20 cellular contexts compared by ENCODE assay signal in the genomic region with DNA sequence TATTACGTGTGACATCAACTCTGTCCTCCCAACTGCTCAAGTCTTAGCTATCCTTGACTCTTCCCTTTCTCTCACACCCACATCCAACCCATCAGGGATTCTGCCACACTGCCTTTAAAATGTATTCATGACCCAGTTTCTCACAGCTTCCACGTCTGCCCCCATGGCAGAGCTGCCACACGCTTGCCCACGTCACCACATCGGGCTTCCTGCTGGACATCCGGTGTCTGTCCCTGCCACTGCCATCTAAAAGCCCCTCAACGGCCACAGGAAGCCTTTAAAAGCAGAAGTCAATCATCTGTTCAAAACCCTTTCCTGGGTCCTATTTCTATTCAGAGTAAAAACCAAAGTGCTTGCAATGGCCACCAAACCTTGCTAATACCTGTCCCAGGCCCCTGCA.
DNase-seq lines count a peak whose midpoint lies in the region; ATAC-seq, FAIRE-seq and TF ChIP-seq lines count a peak whose summit lies in the region.
"Had no signal": no experiment of that assay in that cellular context is flagged by ENCODE, and none has a peak within 500 bp of the region (broad histone marks: within the 10 kb centered on the region; RNA-seq: fewer than 3 reads in every experiment).

No MANE protein-coding gene starts in this region.

- TF ChIP-seq CTCF in H1 (IDR thresholded peaks at IDR 0.05; ENCODE audit: control extremely low read depth in 1 of 3, insufficient read depth in 1 of 3, low read depth in 1 of 3, low read length in 3 of 3), result no peak

- intact Hi-C loops in head of caudate nucleus (cut with DNase I), result no loop called here

- 0 out of 2 replicates have a peak overlapping the region, but pooled peaks have one; percentile 39 for H2AK5ac ChIP-seq in H1 (ENCODE audit: low read depth, low read length)

- H2BK5ac ChIP-seq in H1 (ENCODE audit: low read depth, low read length), result no peak overlapping the region

- H3K4me1 ChIP-seq in H1 (replicated peaks in 1 of 4; ENCODE audit: control insufficient read depth in 3 of 4, insufficient read depth in 4 of 4, low read length in 3 of 4), result no peaks in the 10 kb centered on the region
- H3K4me1 ChIP-seq: A549 had no signal

- no peak overlapping the region for H3K14ac ChIP-seq in H1 (ENCODE audit: insufficient read length)

- no peak for FAIRE-seq in H1 (lab: Jason Lieb, UNC)
- FAIRE-seq: A549, HTR-8/SVneo, K562 had no signal

- H3K4ac ChIP-seq in H1 (replicated peaks; ENCODE audit: insufficient read length, low read depth, low read length), result no peak overlapping the region

- H3K79me1 ChIP-seq in H1 (ENCODE audit: low read depth, low read length), result no peaks in the 10 kb centered on the region

- no peak overlapping the region for H3K18ac ChIP-seq in H1 (ENCODE audit: extremely low read depth, low read length)

- H3K4me3 ChIP-seq in H1 (ENCODE audit: extremely low read depth in 1 of 4, insufficient read depth in 2 of 4, low read depth in 3 of 4, low read length in 4 of 4), result no peak overlapping the region
- H3K4me3 ChIP-seq: A549, K562 had no signal

- ATAC-seq in GM19351 (IDR thresholded peaks at IDR 0.05; ENCODE audit: unreplicated experiment), result no peak
- ATAC-seq: A549, K562 had no signal

- H2BK15ac ChIP-seq in H1 (ENCODE audit: low read length), result no peak overlapping the region

- H2BK12ac ChIP-seq in H1 (ENCODE audit: low read depth, low read length), result no peak overlapping the region

- no peak overlapping the region for H3K56ac ChIP-seq in H1 (replicated peaks; ENCODE audit: insufficient read length, low read depth, low read length)

- H2BK20ac ChIP-seq in H1 (ENCODE audit: low read length), result no peak overlapping the region

- no peak overlapping the region for H2BK120ac ChIP-seq in H1 (replicated peaks; ENCODE audit: low read depth, low read length)

- no peak for TF ChIP-seq EP300 in H1 (IDR thresholded peaks at IDR 0.05; ENCODE audit: borderline replicate concordance in 1 of 2, low read depth in 2 of 2, low read length in 2 of 2)

- TF ChIP-seq POLR2A in H1 (IDR thresholded peaks at IDR 0.05; ENCODE audit: control extremely low read depth in 1 of 2, low read depth in 2 of 2, low read length in 2 of 2), result no peak
- no peak for TF ChIP-seq POLR2A in erythroblast (IDR thresholded peaks at IDR 0.05; ENCODE audit: low read length)

- H4K20me1 ChIP-seq in H1 (replicated peaks in 1 of 2; ENCODE audit: control insufficient read depth in 1 of 2, insufficient read depth in 2 of 2, low read length in 2 of 2), result no peaks in the 10 kb centered on the region

- CTCF ChIA-PET in H1 (lab: Charles Lee; ENCODE audit: partially characterized antibody), result no interaction called here

- H3K23ac ChIP-seq in H1 (ENCODE audit: insufficient read length), result no peak overlapping the region

- no peaks in the 10 kb centered on the region for H3K36me3 ChIP-seq in H1 (ENCODE audit: control insufficient read depth in 2 of 4, insufficient read depth in 4 of 4, low read length in 3 of 4)

- POLR2A ChIA-PET in H1 (lab: Charles Lee; ENCODE audit: partially characterized antibody), result no interaction called here

- WGBS in H1 (ENCODE audit: extremely low coverage in 1 of 2, insufficient coverage in 1 of 2, insufficient read length in 1 of 2, insufficient replicate concordance in 2 of 2, low coverage in 1 of 2, low lambda C conversion rate in 2 of 2, missing lambda C conversion rate in 1 of 2), 2 experiments, result 98% methylated on average over 7 of the region's 7 CpGs; no CpG with 5 or more reads in 1 of the 2 experiments

- no peak overlapping the region for H4K91ac ChIP-seq in H1 (replicated peaks; ENCODE audit: insufficient read length, low read length)

- no peak overlapping the region for H3K4me2 ChIP-seq in H1 (ENCODE audit: insufficient read depth in 1 of 2, low read depth in 2 of 2, low read length in 2 of 2)
- H3K4me2 ChIP-seq: A549 had no signal

- H3K27me3 ChIP-seq in H1 (replicated peaks in 1 of 4; ENCODE audit: control insufficient read depth in 3 of 4, extremely low read depth in 1 of 4, insufficient read depth in 3 of 4, low read length in 3 of 4), result no peaks in the 10 kb centered on the region

- no peak overlapping the region for H3K9ac ChIP-seq in H1 (replicated peaks in 1 of 4; ENCODE audit: extremely low read depth in 1 of 4, low read depth in 3 of 4, low read length in 3 of 4)

- TF ChIP-seq RAD21 in H1 (IDR thresholded peaks at IDR 0.05 in 1 of 2, conservative IDR thresholded peaks at IDR 0.05 in 1 of 2; ENCODE audit: low read depth in 2 of 2, low read length in 2 of 2), result no peak

- DNase-seq in AML-193 (lab: John Stamatoyannopoulos, UW), result peak; percentile 25 to 27
- peak; percentile 8 for DNase-seq in CD1c-positive myeloid dendritic cell (ENCODE audit: extremely low spot score)
- peak; percentile 7 for DNase-seq in MV-4-11 (lab: John Stamatoyannopoulos, UW)
- DNase-seq in H1 (ENCODE audit: low read depth in 1 of 2, low spot score in 2 of 2), result no peak
- DNase-seq in head of caudate nucleus, result no peak
- DNase-seq in erythroblast (lab: John Stamatoyannopoulos, UW), result no peak
- DNase-seq in NK-92 (lab: John Stamatoyannopoulos, UW; ENCODE audit: unreplicated experiment), result no peak
- DNase-seq: C1 segment of cervical spinal cord; CD4-positive, alpha-beta memory T cell; DMS153; DMS79; GDM1; GOT3; H9; IMR-90 had no signal

- H2AFZ ChIP-seq in H1 (ENCODE audit: low read length), result no peak overlapping the region

- H3K27ac ChIP-seq in H1 (ENCODE audit: low read depth, low read length), result no peak overlapping the region
- H3K27ac ChIP-seq: 22Rv1, A549 had no signal

- H3K9me3 ChIP-seq in H1 (ENCODE audit: insufficient read depth in 2 of 2, low read depth in 1 of 2, low read length in 1 of 2), result no peaks in the 10 kb centered on the region
- H3K9me3 ChIP-seq: A549 had no signal

- no peaks in the 10 kb centered on the region for H3K79me2 ChIP-seq in H1 (ENCODE audit: control insufficient read depth in 1 of 2, insufficient read depth in 2 of 2, low read length in 2 of 2)

- no peaks in the 10 kb centered on the region for H3K23me2 ChIP-seq in H1 (ENCODE audit: low read depth, low read length)

- H4K5ac ChIP-seq in H1 (ENCODE audit: insufficient read length, low read depth, low read length), result no peak overlapping the region

- peak overlapping the region; percentile 89; the same call in 1 of the 2 replicates for H4K8ac ChIP-seq in H1 (ENCODE audit: extremely low read depth, insufficient read depth, low read length)

TF ChIP-seq in H1, 55 proteins besides CTCF, POLR2A, EP300 and RAD21:
- no peak for TF ChIP-seq RNF2 (IDR thresholded peaks at IDR 0.05; ENCODE audit: borderline replicate concordance, low read depth, low read length, missing control alignments, poor library complexity, severe bottlenecking)
- no peak for TF ChIP-seq CREB1 (IDR thresholded peaks at IDR 0.05)
- TF ChIP-seq NANOG (IDR thresholded peaks at IDR 0.05; ENCODE audit: insufficient read depth, low read depth, low read length, poor library complexity, severe bottlenecking), result no peak
- TF ChIP-seq TEAD4 (IDR thresholded peaks at IDR 0.05; ENCODE audit: low read depth, low read length), result no peak
- no peak for TF ChIP-seq TAF7 (optimal IDR thresholded peaks at IDR 0.05; ENCODE audit: borderline replicate concordance, low read depth, low read length)

Comparison
In these comparisons a context has a peak if more than half of its experiments do, and no peak if none do; other contexts are left out.
1. DNase-seq: peak in AML-193 (2 of 2), CD1c-positive myeloid dendritic cell (single experiment) and MV-4-11 (single experiment); none in H1 (0 of 2), head of caudate nucleus (0 of 42), erythroblast (0 of 2) and NK-92 (single experiment).